In the genomic region with DNA sequence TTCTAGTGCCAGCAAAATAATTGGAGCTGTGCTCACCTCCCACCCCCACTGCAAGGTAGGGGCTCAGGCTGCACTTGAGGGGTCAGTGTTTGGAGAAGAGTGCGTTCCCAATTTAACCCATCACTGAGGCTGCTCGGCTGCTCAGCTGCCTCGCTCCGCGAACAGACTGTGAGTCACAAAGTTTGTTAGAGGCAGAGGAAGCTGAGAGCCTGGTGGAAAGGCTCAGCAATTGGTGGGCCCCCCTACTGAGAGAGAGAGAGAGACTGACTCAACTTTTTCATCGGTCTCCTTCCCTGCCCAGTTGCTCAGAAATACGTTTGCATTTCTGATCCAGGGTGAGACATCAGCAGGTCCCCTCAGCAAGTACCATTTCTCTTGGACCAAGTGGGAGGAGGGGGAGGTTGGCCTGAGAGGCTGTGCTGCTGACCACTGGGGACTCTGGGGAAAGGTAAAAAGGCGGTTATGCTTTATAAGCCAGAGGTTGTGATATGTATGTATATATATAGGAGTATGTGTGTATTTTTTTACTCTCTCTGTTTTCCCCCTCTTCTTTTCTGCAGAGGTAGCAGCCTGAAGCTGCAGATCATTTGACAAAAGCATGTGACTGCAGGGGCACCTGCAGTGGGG, we compare ENCODE assay signal across 8 cellular contexts. TPM values are rescaled to one million over a fixed set of nuclear protein-coding genes. Genes with fewer than 3 reads are reported as not detected.
DNase-seq lines count a peak whose midpoint lies in the region; ATAC-seq and TF ChIP-seq lines count a peak whose summit lies in the region.

No MANE protein-coding gene starts in this region.

- no peaks in the 10 kb centered on the region for H3K9me2 ChIP-seq in PC-9 (ENCODE audit: insufficient read depth)

- no peaks in the 10 kb centered on the region for H3K9me3 ChIP-seq in PC-9 (ENCODE audit: insufficient read depth, low read depth)

- peaks cover 21% of the 10 kb centered on the region for H3K4me1 Mint-ChIP-seq in activated naive CD8-positive, alpha-beta T cell treated with anti-CD3 and anti-CD28 coated beads for 36 hours

- no peaks in the 10 kb centered on the region for H3K36me3 Mint-ChIP-seq in activated naive CD8-positive, alpha-beta T cell treated with anti-CD3 and anti-CD28 coated beads for 36 hours

- H3K4me1 ChIP-seq in PC-9 (replicated peaks; ENCODE audit: insufficient read depth) = peaks cover 25% of the 10 kb centered on the region

- CTCF ChIA-PET in PC-9 (lab: Charles Lee) = no interaction called here

- H2AFZ ChIP-seq in PC-9 = peak overlapping the region; percentile 93; the same call in 1 of the 2 replicates

- no peak for TF ChIP-seq CTCF in GM13977 (IDR thresholded peaks at IDR 0.05; ENCODE audit: extremely low read depth, insufficient read depth, missing control alignments)
- no peak for TF ChIP-seq CTCF in PC-9 (conservative IDR thresholded peaks at IDR 0.05)

- H3K4me3 ChIP-seq in PC-9 = peak overlapping the region; percentile 73

- BruUV-seq in PC-9 (replicated peaks; lab: Mats Ljungman, UMichigan) = no TSS peak

- peaks cover 46% of the 10 kb centered on the region for H3K27me3 Mint-ChIP-seq in activated naive CD8-positive, alpha-beta T cell treated with anti-CD3 and anti-CD28 coated beads for 36 hours

- peaks cover 32% of the 10 kb centered on the region for H3K27me3 ChIP-seq in PC-9 (ENCODE audit: insufficient read depth, low read depth)

- peak overlapping the region; percentile 78 for H3K4me3 Mint-ChIP-seq in activated naive CD8-positive, alpha-beta T cell treated with anti-CD3 and anti-CD28 coated beads for 36 hours

- ATAC-seq in HG03159 (IDR thresholded peaks at IDR 0.05; ENCODE audit: unreplicated experiment) = no peak
- ATAC-seq in HG03039 (IDR thresholded peaks at IDR 0.05; ENCODE audit: unreplicated experiment) = no peak
- ATAC-seq in GM18511 (IDR thresholded peaks at IDR 0.05; ENCODE audit: unreplicated experiment) = no peak

- no peaks in the 10 kb centered on the region for H3K79me2 ChIP-seq in PC-9 (ENCODE audit: low read depth)

- H3K4me2 ChIP-seq in PC-9 = peak overlapping the region; percentile 99

- POLR2A ChIA-PET in PC-9 (lab: Charles Lee; ENCODE audit: unreplicated experiment) = no interaction called here

- peaks cover 12% of the 10 kb centered on the region; the same call in 1 of the 2 replicates for H3F3A ChIP-seq in PC-9 (ENCODE audit: insufficient read depth, low read depth)

- DNase-seq in GM13977 (ENCODE audit: low spot score) = peak; percentile 30
- peak in 1 of 2 experiments; percentile 58 for DNase-seq in PC-9
- DNase-seq in activated naive CD8-positive, alpha-beta T cell treated with anti-CD3 and anti-CD28 coated beads for 36 hours = peak; percentile 63
- peak; percentile 92 for DNase-seq in iris pigment epithelial cell (ENCODE audit: low read depth)
- peak; percentile 22 for DNase-seq in stimulated activated CD8-positive, alpha-beta memory T cell treated with anti-CD3 and anti-CD28 coated beads, Interleukin-7, amount 100 ng/mL, for 24 hours (ENCODE audit: low read depth)

- H3K36me3 ChIP-seq in PC-9 (ENCODE audit: low read depth) = no peaks in the 10 kb centered on the region

- intact Hi-C loops in PC-9 (cut with micrococcal nuclease; ENCODE audit: unreplicated experiment) = no loop called here

- H4K20me1 ChIP-seq in PC-9 (ENCODE audit: insufficient read depth) = no peaks in the 10 kb centered on the region

- no peak overlapping the region for H3K27ac ChIP-seq in PC-9

- in situ Hi-C loops in GM13977 (cut with MboI; ENCODE audit: low pct_unique_long_range_greater_than_20kb, low sequenced_read_pairs, unreplicated experiment) = no loop called here

- no peak overlapping the region for H3K27ac Mint-ChIP-seq in activated naive CD8-positive, alpha-beta T cell treated with anti-CD3 and anti-CD28 coated beads for 36 hours

- H3K9me3 Mint-ChIP-seq in activated naive CD8-positive, alpha-beta T cell treated with anti-CD3 and anti-CD28 coated beads for 36 hours = no peaks in the 10 kb centered on the region

RNA-seq across cellular contexts. Expression of a gene that starts 1.5 kb away (rescaled TPM):
- total RNA-seq in PC-9 (2021) = 0.20 TPM in 1 of 2 replicates, not detected in the other
- total RNA-seq in activated naive CD8-positive, alpha-beta T cell treated with anti-CD3 and anti-CD28 coated beads for 36 hours = under 1 TPM; 0.06 to 0.08 TPM
